In the genomic region with DNA sequence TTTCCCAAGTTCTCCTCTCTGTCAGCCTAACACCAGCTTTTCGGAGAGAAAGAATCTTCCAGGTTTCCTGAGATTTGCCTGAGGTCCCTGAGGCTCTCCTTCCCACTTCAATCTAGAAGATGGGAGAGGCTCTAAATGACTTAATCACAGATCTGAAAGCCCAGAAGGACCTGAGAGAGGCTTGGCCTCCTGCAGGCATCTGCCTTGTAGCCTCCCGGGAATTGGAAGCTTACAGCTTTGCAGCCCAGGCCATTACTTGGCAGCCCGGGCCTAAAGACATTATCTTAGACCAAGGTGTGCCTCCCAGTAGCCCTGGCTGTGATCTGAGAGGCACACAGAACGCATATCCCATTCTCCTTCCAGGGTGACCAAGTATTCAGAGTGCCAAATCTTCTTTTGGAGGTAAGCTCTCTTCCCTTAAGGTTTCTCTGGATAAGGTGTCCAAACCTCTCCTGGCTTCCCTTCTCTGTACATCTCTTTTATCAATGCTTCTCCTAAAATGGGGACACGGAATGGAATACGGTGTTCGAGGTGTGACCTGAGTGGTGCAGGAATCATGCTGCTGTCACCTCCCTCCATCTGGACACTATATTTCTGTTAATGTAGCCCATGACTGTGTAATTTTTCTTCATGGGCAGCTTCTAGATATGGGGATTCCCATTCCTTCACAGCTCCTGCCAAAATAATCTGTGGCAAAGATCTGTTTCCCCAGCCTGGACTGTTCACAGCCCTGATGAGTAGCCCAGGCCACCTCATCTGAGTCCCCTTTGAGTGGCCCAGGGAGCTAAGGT, we compare ENCODE assay signal across 19 cellular contexts. TPM values are rescaled to one million over a fixed set of nuclear protein-coding genes. Genes with fewer than 3 reads are reported as not detected.
A peak's percentile ranks its signal among the peaks of the same experiment; 100 is the strongest.
DNase-seq lines count a peak whose midpoint lies in the region; ATAC-seq and TF ChIP-seq lines count a peak whose summit lies in the region.
"Had no signal": no experiment of that assay in that cellular context is flagged by ENCODE, and none has a peak within 500 bp of the region (broad histone marks: within the 10 kb centered on the region; RNA-seq: fewer than 3 reads in every experiment).

No MANE protein-coding gene starts in this region.

- H3K36me3 Mint-ChIP-seq in chondrocyte (ENCODE audit: low read depth) = peaks cover 17% of the 10 kb centered on the region
- H3K36me3 Mint-ChIP-seq: CD8-positive, alpha-beta T cell had no signal

- H3K4me2 ChIP-seq in BLaER1 = peak overlapping the region; percentile 50; the same call in 1 of the 2 replicates
- peak overlapping the region in 8 of 11 experiments; percentile 15 to 58 (median 38); a peak in 11 of 22 replicates for H3K4me2 ChIP-seq in BLaER1 treated with 17β-estradiol and CSF1 and Interleukin-3, amounts not matched to agents 10 nM and 100 nM
- H3K4me2 ChIP-seq in MM.1S (ENCODE audit: low read depth, low read length) = no peak overlapping the region

- no peaks in the 10 kb centered on the region for H3K9me2 ChIP-seq in MM.1S (replicated peaks; ENCODE audit: insufficient read depth, low read length)

- H3K27ac Mint-ChIP-seq in chondrocyte (ENCODE audit: unreplicated experiment) = peak overlapping the region; percentile 1
- H3K27ac Mint-ChIP-seq: CD8-positive, alpha-beta T cell had no signal

- 100% methylated on average over 3 of the region's 7 CpGs for WGBS in right lobe of liver (ENCODE audit: insufficient coverage, low coverage, low lambda C conversion rate, missing lambda C conversion rate)

- peaks cover 4% of the 10 kb centered on the region for H3K9me3 Mint-ChIP-seq in chondrocyte (ENCODE audit: low read depth)
- H3K9me3 Mint-ChIP-seq: CD8-positive, alpha-beta T cell had no signal

- TF ChIP-seq CTCF in chondrocyte (IDR thresholded peaks at IDR 0.05) = no peak
- no peak for TF ChIP-seq CTCF in right lobe of liver (IDR thresholded peaks at IDR 0.05)
- TF ChIP-seq CTCF in MM.1S (IDR thresholded peaks at IDR 0.05; ENCODE audit: low read length) = no peak

- H3K36me3 ChIP-seq in BLaER1 = peaks cover 30% of the 10 kb centered on the region
- H3K36me3 ChIP-seq in BLaER1 treated with 17β-estradiol and CSF1 and Interleukin-3, amounts not matched to agents 10 nM and 100 nM = peaks cover 0 to 81% (median 11%) of the 10 kb centered on the region in 11 experiments; a peak in 10 of 22 replicates
- no peaks in the 10 kb centered on the region for H3K36me3 ChIP-seq in right lobe of liver
- no peaks in the 10 kb centered on the region for H3K36me3 ChIP-seq in MM.1S (replicated peaks; ENCODE audit: insufficient read depth, low read length)
- H3K36me3 ChIP-seq: HAP-1 had no signal

- H3K27me3 ChIP-seq in BLaER1 = no peaks in the 10 kb centered on the region
- no peaks in the 10 kb centered on the region for H3K27me3 ChIP-seq in BLaER1 treated with 17β-estradiol and CSF1 and Interleukin-3, amounts not matched to agents 10 nM and 100 nM
- no peaks in the 10 kb centered on the region for H3K27me3 ChIP-seq in right lobe of liver
- no peaks in the 10 kb centered on the region for H3K27me3 ChIP-seq in MM.1S (replicated peaks; ENCODE audit: insufficient read depth, low read length)

- H3K9me3 ChIP-seq in BLaER1 = peaks cover 7% of the 10 kb centered on the region; the same call in 1 of the 2 replicates
- H3K9me3 ChIP-seq in BLaER1 treated with 17β-estradiol and CSF1 and Interleukin-3, amounts not matched to agents 10 nM and 100 nM (replicated peaks in 1 of 11) = peaks cover 3 to 11% (median 6%) of the 10 kb centered on the region in 11 experiments; a peak in 15 of 22 replicates
- no peaks in the 10 kb centered on the region for H3K9me3 ChIP-seq in right lobe of liver
- no peaks in the 10 kb centered on the region for H3K9me3 ChIP-seq in MM.1S (replicated peaks; ENCODE audit: insufficient read depth, low read length)
- H3K9me3 ChIP-seq: HAP-1 had no signal

- intact Hi-C loops in right lobe of liver (cut with DNase I) = no loop called here

- H3K79me2 ChIP-seq in MM.1S (ENCODE audit: low read length) = no peaks in the 10 kb centered on the region

- no peak overlapping the region for H2AFZ ChIP-seq in MM.1S (ENCODE audit: low read length)
- H2AFZ ChIP-seq: GM23248 had no signal

- H3F3A ChIP-seq in MM.1S (ENCODE audit: insufficient read depth, low read length) = no peaks in the 10 kb centered on the region

- H3K27me3 Mint-ChIP-seq in chondrocyte (ENCODE audit: low read depth) = no peaks in the 10 kb centered on the region

- no peak overlapping the region for H3K9ac ChIP-seq in BLaER1
- H3K9ac ChIP-seq in BLaER1 treated with 17β-estradiol and CSF1 and Interleukin-3, amounts not matched to agents 10 nM and 100 nM = no peak overlapping the region
- H3K9ac ChIP-seq in MM.1S (ENCODE audit: low read length) = no peak overlapping the region
- H3K9ac ChIP-seq: GM23248 had no signal

- H4K20me1 ChIP-seq in BLaER1 = peaks cover 73% of the 10 kb centered on the region
- peaks cover 0 to 45% (median 14%) of the 10 kb centered on the region in 11 experiments; a peak in 13 of 22 replicates for H4K20me1 ChIP-seq in BLaER1 treated with 17β-estradiol and CSF1 and Interleukin-3, amounts not matched to agents 10 nM and 100 nM
- H4K20me1 ChIP-seq in MM.1S (ENCODE audit: insufficient read depth, low read length) = no peaks in the 10 kb centered on the region

- H3K4me3 Mint-ChIP-seq in chondrocyte (ENCODE audit: unreplicated experiment) = no peak overlapping the region
- H3K4me3 Mint-ChIP-seq: CD8-positive, alpha-beta T cell had no signal

- H3K27ac ChIP-seq in BLaER1 = no peak overlapping the region
- H3K27ac ChIP-seq in BLaER1 treated with 17β-estradiol and CSF1 and Interleukin-3, amounts not matched to agents 10 nM and 100 nM = no peak overlapping the region
- peak overlapping the region; percentile 22 to 95 (median 87) for H3K27ac ChIP-seq in right lobe of liver
- no peak overlapping the region for H3K27ac ChIP-seq in caudate nucleus (ENCODE audit: low read depth, low read length)
- no peak overlapping the region for H3K27ac ChIP-seq in MM.1S (ENCODE audit: low read length)
- H3K27ac ChIP-seq: GM23248 had no signal

- no peak for TF ChIP-seq POLR2A in right lobe of liver (IDR thresholded peaks at IDR 0.05)

- H3K4me1 ChIP-seq in BLaER1 (peaks cover 35% of the 10 kb centered on the region), right lobe of liver (peaks cover 0 to 47% (median 18%) of the 10 kb centered on the region in 4 donors), MM.1S (ENCODE audit: low read length) (no peaks in the 10 kb centered on the region)
- H3K4me1 ChIP-seq in BLaER1 treated with 17β-estradiol and CSF1 and Interleukin-3, amounts not matched to agents 10 nM and 100 nM = peaks cover 5 to 37% (median 25%) of the 10 kb centered on the region in 10 experiments

- peak in 3 of 4 donors; percentile 4 to 54 (median 16) for ATAC-seq in right lobe of liver
- ATAC-seq: CD8-positive, alpha-beta T cell had no signal

- no peak overlapping the region for H3K4me3 ChIP-seq in BLaER1
- H3K4me3 ChIP-seq in BLaER1 treated with 17β-estradiol and CSF1 and Interleukin-3, amounts not matched to agents 10 nM and 100 nM = no peak overlapping the region
- H3K4me3 ChIP-seq in right lobe of liver = no peak overlapping the region
- H3K4me3 ChIP-seq in MM.1S (ENCODE audit: low read length) = no peak overlapping the region
- H3K4me3 ChIP-seq: GM23248, HAP-1 had no signal

- H3K4me1 Mint-ChIP-seq in chondrocyte (ENCODE audit: low read depth) = peaks cover 64% of the 10 kb centered on the region

- no peak for DNase-seq in chondrocyte (ENCODE audit: low spot score)
- no peak for DNase-seq in right lobe of liver
- no peak for DNase-seq in caudate nucleus (lab: John Stamatoyannopoulos, UW)
- no peak for DNase-seq in germinal center (ENCODE audit: low spot score)
- no peak for DNase-seq in MM.1S
- DNase-seq in activated T-cell treated with anti-CD3 and anti-CD28 coated beads for 4 hours = no peak
- DNase-seq: ACHN; C1 segment of cervical spinal cord; CD8-positive, alpha-beta T cell; GM23248; Karpas-422; NCI-H1694; NCI-H2081; NCI-H446; NK-92 treated with Interleukin-12 subunit alpha and Interleukin-12 subunit beta, amount 100 ng/mL, for 24 hours; SIG-M5 had no signal

RNA-seq across cellular contexts. Expression of a gene that starts 16.0 kb away (rescaled TPM):
- total RNA-seq in chondrocyte (173 to 236 TPM (median 184 TPM) in 3 replicates), right lobe of liver (10 to 100 TPM; 29.0 to 60.6 (median 43.1) TPM)

Comparison
In these comparisons a context has a peak if more than half of its experiments do, and no peak if none do; other contexts are left out.
1. H3K27ac ChIP-seq: peak in right lobe of liver (3 of 3); none in BLaER1 (single experiment), BLaER1 treated with 17β-estradiol and CSF1 and Interleukin-3, amounts not matched to agents 10 nM and 100 nM (0 of 11), caudate nucleus (single experiment) and MM.1S (single experiment).